29 cellular contexts compared by ENCODE assay signal in genomic region chr4:73087871-73088270, GRCh38. TPM values are rescaled to one million over a fixed set of nuclear protein-coding genes. Genes with fewer than 3 reads are reported as not detected.
DNase-seq lines count a peak whose midpoint lies in the region; ATAC-seq, FAIRE-seq and TF ChIP-seq lines count a peak whose summit lies in the region.
"Had no signal": no experiment of that assay in that cellular context is flagged by ENCODE, and none has a peak within 500 bp of the region (broad histone marks: within the 10 kb centered on the region; RNA-seq: fewer than 3 reads in every experiment).

No MANE protein-coding gene starts in this region.

- H3K36me3 ChIP-seq in MM.1S (replicated peaks; ENCODE audit: insufficient read depth, low read length): 0 out of 2 replicates have a peak, but pooled peaks cover 2% of the 10 kb centered on the region
- H3K36me3 ChIP-seq in sigmoid colon: peaks cover 16 to 54% (median 26%) of the 10 kb centered on the region in 4 donors

- peak overlapping the region; percentile 46; the same call in 1 of the 2 replicates for H3K27ac ChIP-seq in MM.1S (ENCODE audit: low read length)
- no peak overlapping the region for H3K27ac ChIP-seq in sigmoid colon
- H3K27ac ChIP-seq: BLaER1 treated with 17β-estradiol and CSF1 and Interleukin-3, amounts not matched to agents 10 nM and 100 nM; left ventricle myocardium inferior; transverse colon had no signal

- TF ChIP-seq EP300 in sigmoid colon (IDR thresholded peaks at IDR 0.05): no peak

- H3K9me2 ChIP-seq in MM.1S (replicated peaks; ENCODE audit: insufficient read depth, low read length): no peaks in the 10 kb centered on the region
- H3K9me2 ChIP-seq: SK-N-SH had no signal

- H3F3A ChIP-seq in MM.1S (ENCODE audit: insufficient read depth, low read length): peaks cover 3% of the 10 kb centered on the region

- intact Hi-C loops in natural killer cell (cut with micrococcal nuclease): loop anchor here (5.0 kb wide), 1 partner anchor 169 kb away; the partner anchor contains the start of gene ANKRD17
- intact Hi-C loops in sigmoid colon (cut with DNase I): loop anchor here (10.0 kb wide), 1 partner anchor 47 kb away; no protein-coding TSS in a partner anchor

- FAIRE-seq in frontal cortex (lab: Jason Lieb, UNC) (peak; percentile 53), GM12892 (lab: Jason Lieb, UNC) (no peak)
- FAIRE-seq: GM18507, H54 had no signal

- no peaks in the 10 kb centered on the region for H3K27me3 Mint-ChIP-seq in natural killer cell (ENCODE audit: low read depth in 2 of 2)
- no peaks in the 10 kb centered on the region for H3K27me3 Mint-ChIP-seq in natural killer cell treated with Interleukin-12 subunit alpha and Interleukin-12 subunit beta and Interleukin-15 and Interleukin-18, amount 100 ng/mL, for 72 hours
- H3K27me3 Mint-ChIP-seq: activated CD4-positive, alpha-beta memory T cell treated with anti-CD3 and anti-CD28 coated beads for 36 hours had no signal

- H3K27ac Mint-ChIP-seq in natural killer cell: peak overlapping the region; percentile 17 to 45
- peak overlapping the region in 1 of 2 donors; percentile 4 for H3K27ac Mint-ChIP-seq in natural killer cell treated with Interleukin-12 subunit alpha and Interleukin-12 subunit beta and Interleukin-15 and Interleukin-18, amount 100 ng/mL, for 72 hours
- H3K27ac Mint-ChIP-seq: activated CD4-positive, alpha-beta memory T cell treated with anti-CD3 and anti-CD28 coated beads for 36 hours; T-helper 1 cell treated with Interleukin-12 subunit alpha and Interleukin-12 subunit beta and Interleukin-4 antibody, amounts not matched to agents 30 μg/mL and 1 μg/mL, for 36 hours had no signal

- H3K4me2 ChIP-seq in MM.1S (ENCODE audit: low read depth, low read length): no peak overlapping the region
- H3K4me2 ChIP-seq: BLaER1 treated with 17β-estradiol and CSF1 and Interleukin-3, amounts not matched to agents 10 nM and 100 nM; SK-N-SH had no signal

- no peak overlapping the region for H3K4me3 Mint-ChIP-seq in natural killer cell
- H3K4me3 Mint-ChIP-seq in natural killer cell treated with Interleukin-12 subunit alpha and Interleukin-12 subunit beta and Interleukin-15 and Interleukin-18, amount 100 ng/mL, for 72 hours: no peak overlapping the region
- H3K4me3 Mint-ChIP-seq: activated CD4-positive, alpha-beta memory T cell treated with anti-CD3 and anti-CD28 coated beads for 36 hours; T-helper 1 cell treated with Interleukin-12 subunit alpha and Interleukin-12 subunit beta and Interleukin-4 antibody, amounts not matched to agents 30 μg/mL and 1 μg/mL, for 36 hours had no signal

- H3K9me3 Mint-ChIP-seq in natural killer cell: no peaks in the 10 kb centered on the region
- H3K9me3 Mint-ChIP-seq in natural killer cell treated with Interleukin-12 subunit alpha and Interleukin-12 subunit beta and Interleukin-15 and Interleukin-18, amount 100 ng/mL, for 72 hours: no peaks in the 10 kb centered on the region
- H3K9me3 Mint-ChIP-seq: activated CD4-positive, alpha-beta memory T cell treated with anti-CD3 and anti-CD28 coated beads for 36 hours; T-helper 1 cell treated with Interleukin-12 subunit alpha and Interleukin-12 subunit beta and Interleukin-4 antibody, amounts not matched to agents 30 μg/mL and 1 μg/mL, for 36 hours had no signal

- no peak overlapping the region for H3K9ac ChIP-seq in MM.1S (ENCODE audit: low read length)
- H3K9ac ChIP-seq: BLaER1 treated with 17β-estradiol and CSF1 and Interleukin-3, amounts not matched to agents 10 nM and 100 nM; SK-N-SH had no signal

- no peaks in the 10 kb centered on the region for H3K36me3 Mint-ChIP-seq in natural killer cell
- peaks cover 18% of the 10 kb centered on the region for H3K36me3 Mint-ChIP-seq in natural killer cell treated with Interleukin-12 subunit alpha and Interleukin-12 subunit beta and Interleukin-15 and Interleukin-18, amount 100 ng/mL, for 72 hours

- H3K9me3 ChIP-seq in MM.1S (replicated peaks; ENCODE audit: insufficient read depth, low read length) (no peaks in the 10 kb centered on the region), sigmoid colon (no peaks in the 10 kb centered on the region)
- H3K9me3 ChIP-seq: BLaER1 treated with 17β-estradiol and CSF1 and Interleukin-3, amounts not matched to agents 10 nM and 100 nM; left ventricle myocardium inferior; SK-N-SH; transverse colon had no signal

- H3K27me3 ChIP-seq in MM.1S (replicated peaks; ENCODE audit: insufficient read depth, low read length) (no peaks in the 10 kb centered on the region), sigmoid colon (no peaks in the 10 kb centered on the region)
- H3K27me3 ChIP-seq: BLaER1 treated with 17β-estradiol and CSF1 and Interleukin-3, amounts not matched to agents 10 nM and 100 nM; transverse colon had no signal

- H3K4me3 ChIP-seq in MM.1S (ENCODE audit: low read length) (no peak overlapping the region), sigmoid colon (no peak overlapping the region)
- H3K4me3 ChIP-seq: BLaER1 treated with 17β-estradiol and CSF1 and Interleukin-3, amounts not matched to agents 10 nM and 100 nM; left ventricle myocardium inferior; transverse colon had no signal

- TF ChIP-seq CTCF in natural killer cell (IDR thresholded peaks at IDR 0.05): no peak
- TF ChIP-seq CTCF in MM.1S (IDR thresholded peaks at IDR 0.05; ENCODE audit: low read length): no peak
- TF ChIP-seq CTCF in sigmoid colon (IDR thresholded peaks at IDR 0.05): no peak

- peaks cover 32% of the 10 kb centered on the region for H3K79me2 ChIP-seq in MM.1S (ENCODE audit: low read length)

- peaks cover 0 to 14% of the 10 kb centered on the region in 2 donors for H3K4me1 Mint-ChIP-seq in natural killer cell
- H3K4me1 Mint-ChIP-seq in natural killer cell treated with Interleukin-12 subunit alpha and Interleukin-12 subunit beta and Interleukin-15 and Interleukin-18, amount 100 ng/mL, for 72 hours (ENCODE audit: low read depth in 2 of 2): peaks cover 6% of the 10 kb centered on the region in 2 donors

- peaks cover 13% of the 10 kb centered on the region for H3K4me1 ChIP-seq in MM.1S (ENCODE audit: low read length)
- peaks cover 0 to 5% (median 0%) of the 10 kb centered on the region in 4 donors for H3K4me1 ChIP-seq in sigmoid colon

- no peaks in the 10 kb centered on the region for H4K20me1 ChIP-seq in MM.1S (ENCODE audit: insufficient read depth, low read length)

- H2AFZ ChIP-seq in MM.1S (ENCODE audit: low read length): no peak overlapping the region

- DNase-seq in natural killer cell: no peak
- DNase-seq in natural killer cell treated with Interleukin-12 subunit alpha and Interleukin-12 subunit beta and Interleukin-15 and Interleukin-18, amount 100 ng/mL, for 72 hours (ENCODE audit: low spot score): no peak
- DNase-seq in MM.1S: no peak
- no peak for DNase-seq in frontal cortex (ENCODE audit: low spot score in 2 of 2)
- DNase-seq in sigmoid colon: no peak
- DNase-seq in GM12892 (ENCODE audit: insufficient read length): no peak
- DNase-seq: activated CD4-positive, alpha-beta memory T cell treated with anti-CD3 and anti-CD28 coated beads for 36 hours; activated effector memory CD4-positive, alpha-beta T cell treated with anti-CD3 and anti-CD28 coated beads, Interleukin-2, amount 50 U/mL, for 16 hours; caudate nucleus; head of caudate nucleus; islet precursor cell; Karpas-422; left ventricle myocardium inferior; NCI-H1436; NCI-H2081; NCI-H2227 treated with DMSO at 0.1 percent for 48 hours; NCI-H526; nucleus accumbens; PC-3; SK-N-SH; stimulated activated CD4-positive, alpha-beta T cell treated with anti-CD3 and anti-CD28 coated beads, Interleukin-4, amount 100 ng/mL, for 24 hours; transverse colon had no signal

- ATAC-seq in natural killer cell: no peak
- ATAC-seq in natural killer cell treated with Interleukin-12 subunit alpha and Interleukin-12 subunit beta and Interleukin-15 and Interleukin-18, amount 100 ng/mL, for 72 hours: no peak
- no peak for ATAC-seq in GM19463 (IDR thresholded peaks at IDR 0.05; ENCODE audit: unreplicated experiment)
- ATAC-seq: activated CD4-positive, CD25-positive, alpha-beta regulatory T cell treated with anti-CD3 and anti-CD28 coated beads, Interleukin-2, amount 50 U/mL, for 24 hours; esophagus mucosa; PC-3 had no signal

- TF ChIP-seq POLR2A in sigmoid colon (IDR thresholded peaks at IDR 0.05): no peak
- no peak for TF ChIP-seq POLR2A in GM12892 (IDR thresholded peaks at IDR 0.05; ENCODE audit: low read depth, low read length)

RNA-seq across cellular contexts. Expression of gene COX18, which starts 18.4 kb away (rescaled TPM):
- total RNA-seq in natural killer cell: 10 to 100 TPM in 1 of 3 donors, 1 to 10 TPM in 2; 9.6 to 10.3 (median 9.7) TPM
- total RNA-seq in natural killer cell treated with Interleukin-12 subunit alpha and Interleukin-12 subunit beta and Interleukin-15 and Interleukin-18, amount 100 ng/mL, for 72 hours: 10 to 100 TPM; 12.7 to 16.6 TPM
- 26.1 TPM for total RNA-seq in frontal cortex
- 10 to 100 TPM in 3 of 4 donors, 1 to 10 TPM in 1; 9.6 to 21.3 (median 16.3) TPM for total RNA-seq in sigmoid colon
- polyA plus RNA-seq in sigmoid colon: 10 to 100 TPM in 2 of 3 donors, 1 to 10 TPM in 1; 6.6 to 13.6 (median 10.9) TPM
- polyA plus RNA-seq in GM12892 (2012; ENCODE audit: missing spikeins): 15.2 TPM
